In the genomic region with DNA sequence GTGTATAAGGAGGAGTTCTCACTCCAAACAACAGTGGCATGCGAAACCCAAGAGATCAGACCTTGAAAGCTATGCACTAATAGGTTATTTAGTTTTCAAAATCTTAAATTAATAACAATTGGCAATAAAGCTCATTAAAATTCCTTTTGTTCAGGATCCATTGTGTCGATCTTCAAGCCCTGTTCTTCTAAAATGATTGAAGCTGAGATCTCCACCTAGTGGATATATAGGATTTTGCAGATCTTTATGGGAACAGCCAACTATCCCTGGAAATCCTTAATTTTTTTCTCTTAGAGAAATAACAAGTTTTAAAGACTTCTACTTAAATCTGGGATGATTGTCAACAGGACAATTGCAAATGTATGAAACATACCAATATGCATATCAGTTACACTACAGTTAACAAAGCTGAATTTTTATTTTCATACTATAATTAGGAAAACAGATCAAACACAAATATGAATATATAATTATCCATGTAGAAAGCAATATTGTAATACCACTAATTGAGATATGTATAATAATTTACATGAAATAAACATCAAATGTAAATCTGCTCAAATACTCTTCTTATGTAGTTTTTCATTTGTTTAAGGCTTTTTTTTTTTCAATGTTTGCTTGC, we compare ENCODE assay signal across 1 cellular context.
TF ChIP-seq lines count a peak whose summit lies in the region.

No MANE protein-coding gene starts in this region.

TF ChIP-seq in GM23338, 12 proteins besides CTCF, POLR2A, EP300 and RAD21 (continued from another document):
- TF ChIP-seq, protein P1, sequence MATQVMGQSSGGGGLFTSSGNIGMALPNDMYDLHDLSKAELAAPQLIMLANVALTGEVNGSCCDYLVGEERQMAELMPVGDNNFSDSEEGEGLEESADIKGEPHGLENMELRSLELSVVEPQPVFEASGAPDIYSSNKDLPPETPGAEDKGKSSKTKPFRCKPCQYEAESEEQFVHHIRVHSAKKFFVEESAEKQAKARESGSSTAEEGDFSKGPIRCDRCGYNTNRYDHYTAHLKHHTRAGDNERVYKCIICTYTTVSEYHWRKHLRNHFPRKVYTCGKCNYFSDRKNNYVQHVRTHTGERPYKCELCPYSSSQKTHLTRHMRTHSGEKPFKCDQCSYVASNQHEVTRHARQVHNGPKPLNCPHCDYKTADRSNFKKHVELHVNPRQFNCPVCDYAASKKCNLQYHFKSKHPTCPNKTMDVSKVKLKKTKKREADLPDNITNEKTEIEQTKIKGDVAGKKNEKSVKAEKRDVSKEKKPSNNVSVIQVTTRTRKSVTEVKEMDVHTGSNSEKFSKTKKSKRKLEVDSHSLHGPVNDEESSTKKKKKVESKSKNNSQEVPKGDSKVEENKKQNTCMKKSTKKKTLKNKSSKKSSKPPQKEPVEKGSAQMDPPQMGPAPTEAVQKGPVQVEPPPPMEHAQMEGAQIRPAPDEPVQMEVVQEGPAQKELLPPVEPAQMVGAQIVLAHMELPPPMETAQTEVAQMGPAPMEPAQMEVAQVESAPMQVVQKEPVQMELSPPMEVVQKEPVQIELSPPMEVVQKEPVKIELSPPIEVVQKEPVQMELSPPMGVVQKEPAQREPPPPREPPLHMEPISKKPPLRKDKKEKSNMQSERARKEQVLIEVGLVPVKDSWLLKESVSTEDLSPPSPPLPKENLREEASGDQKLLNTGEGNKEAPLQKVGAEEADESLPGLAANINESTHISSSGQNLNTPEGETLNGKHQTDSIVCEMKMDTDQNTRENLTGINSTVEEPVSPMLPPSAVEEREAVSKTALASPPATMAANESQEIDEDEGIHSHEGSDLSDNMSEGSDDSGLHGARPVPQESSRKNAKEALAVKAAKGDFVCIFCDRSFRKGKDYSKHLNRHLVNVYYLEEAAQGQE (IDR thresholded peaks at IDR 0.05; ENCODE audit: unreplicated experiment): no peak
- TF ChIP-seq STAT1 (IDR thresholded peaks at IDR 0.05; ENCODE audit: unreplicated experiment) (no peak), NANOG (IDR thresholded peaks at IDR 0.05; ENCODE audit: borderline replicate concordance) (no peak), CREB1 (CRISPR knock-in tag; IDR thresholded peaks at IDR 0.05; ENCODE audit: low read depth) (no peak), POLR2AphosphoS5 (IDR thresholded peaks at IDR 0.05; ENCODE audit: low read depth) (no peak), EZH2 (IDR thresholded peaks at IDR 0.05; ENCODE audit: low read depth, unreplicated experiment) (no peak), ZNF331 (CRISPR knock-in tag; IDR thresholded peaks at IDR 0.05; ENCODE audit: low read depth) (no peak), ETS1 (IDR thresholded peaks at IDR 0.05) (no peak)
